In the genomic region with DNA sequence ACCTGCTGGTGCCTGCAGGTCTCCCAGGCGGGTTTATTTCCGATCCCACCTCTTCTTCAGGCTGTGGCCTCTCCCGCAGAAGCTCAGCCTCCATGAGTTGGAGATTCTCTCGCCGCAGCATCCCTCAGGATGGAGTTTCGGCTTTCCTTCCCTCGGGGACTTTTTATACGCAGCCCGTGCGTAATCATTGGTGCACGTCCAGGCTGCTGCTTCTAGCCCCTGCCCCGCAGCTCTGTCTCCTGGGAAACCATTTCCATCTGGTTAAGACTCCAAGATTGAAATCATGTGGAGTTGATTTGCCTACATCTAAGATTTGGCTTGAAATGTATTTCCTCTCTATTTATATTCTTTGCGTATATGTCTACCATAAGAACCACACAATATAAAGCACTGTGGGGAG, we compare ENCODE assay signal across 17 cellular contexts. TPM values are rescaled to one million over a fixed set of nuclear protein-coding genes. Genes with fewer than 3 reads are reported as not detected.
DNase-seq lines count a peak whose midpoint lies in the region; ATAC-seq and TF ChIP-seq lines count a peak whose summit lies in the region.
"Had no signal": no experiment of that assay in that cellular context is flagged by ENCODE, and none has a peak within 500 bp of the region (broad histone marks: within the 10 kb centered on the region; RNA-seq: fewer than 3 reads in every experiment).

No MANE protein-coding gene starts in this region.

- no peak overlapping the region for H3K4ac ChIP-seq in H9 (ENCODE audit: low read depth, low read length)

- POLR2A ChIA-PET in SK-N-SH (lab: Yijun Ruan, JAX), result no interaction called here

- H3K9me2 ChIP-seq in SK-N-SH, result no peaks in the 10 kb centered on the region

- H3K4me1 Mint-ChIP-seq in glutamatergic neuron (ENCODE audit: low read depth, unreplicated experiment), result peaks cover 15% of the 10 kb centered on the region
- H3K4me1 Mint-ChIP-seq in H9, result no peaks in the 10 kb centered on the region
- H3K4me1 Mint-ChIP-seq: memory B cell; stimulated activated effector memory CD8-positive, alpha-beta T cell treated with anti-CD3 and anti-CD28 coated beads, Interleukin-12 subunit alpha, Interleukin-12 subunit beta, amount 100 ng/mL, for 72 hours had no signal

- H3K56ac ChIP-seq in H9 (ENCODE audit: insufficient read length, low read depth, low read length), result no peak overlapping the region

- no peaks in the 10 kb centered on the region for H3K27me3 ChIP-seq in SK-N-SH (ENCODE audit: insufficient read depth)
- H3K27me3 ChIP-seq in upper lobe of left lung, result no peaks in the 10 kb centered on the region
- H3K27me3 ChIP-seq in H9 (ENCODE audit: insufficient read depth, low read length), result no peaks in the 10 kb centered on the region
- H3K27me3 ChIP-seq: vagina had no signal

- no peak overlapping the region for H3K18ac ChIP-seq in H9 (ENCODE audit: insufficient read length, low read depth, low read length)

- no peak overlapping the region for H2BK20ac ChIP-seq in H9 (ENCODE audit: low read depth, low read length, poor library complexity, severe bottlenecking)

- intact Hi-C loops in sciatic nerve (cut with DNase I), result no loop called here

- H4K5ac ChIP-seq in H9 (ENCODE audit: insufficient read length, low read depth, low read length), result no peak overlapping the region

- ATAC-seq in sciatic nerve (peak; percentile 88), upper lobe of left lung (ENCODE audit: low FRiP score in 2 of 2) (no peak)
- ATAC-seq: stimulated activated effector memory CD8-positive, alpha-beta T cell treated with anti-CD3 and anti-CD28 coated beads, Interleukin-12 subunit alpha, Interleukin-12 subunit beta, amount 100 ng/mL, for 72 hours had no signal

- H4K91ac ChIP-seq in H9 (ENCODE audit: insufficient read length, low read depth, low read length), result no peak overlapping the region

- H2BK5ac ChIP-seq in H9 (ENCODE audit: insufficient read length, low read length), result no peak overlapping the region

- H3K4me3 Mint-ChIP-seq in glutamatergic neuron (ENCODE audit: unreplicated experiment), result peak overlapping the region; percentile 66
- no peak overlapping the region for H3K4me3 Mint-ChIP-seq in H9
- H3K4me3 Mint-ChIP-seq: memory B cell; neural crest cell; stimulated activated effector memory CD8-positive, alpha-beta T cell treated with anti-CD3 and anti-CD28 coated beads, Interleukin-12 subunit alpha, Interleukin-12 subunit beta, amount 100 ng/mL, for 72 hours had no signal

- H3K79me2 ChIP-seq in SK-N-SH (ENCODE audit: insufficient read depth), result no peaks in the 10 kb centered on the region
- H3K79me2 ChIP-seq in H9 (ENCODE audit: insufficient read depth, low read length), result no peaks in the 10 kb centered on the region

- H3T11ph ChIP-seq in H9 (ENCODE audit: low read length), result no peak overlapping the region

- H4K20me1 ChIP-seq in SK-N-SH (ENCODE audit: insufficient read depth), result no peaks in the 10 kb centered on the region
- H4K20me1 ChIP-seq in H9 (ENCODE audit: control insufficient read depth, insufficient read depth, insufficient read length), result no peaks in the 10 kb centered on the region

- H2BK15ac ChIP-seq in H9 (ENCODE audit: low read depth, low read length), result no peak overlapping the region

- no peak overlapping the region for H2BK12ac ChIP-seq in H9 (ENCODE audit: insufficient read length, low read depth, low read length)

- H3K27ac ChIP-seq in SK-N-SH (ENCODE audit: low read depth in 2 of 2, low read length in 1 of 2) (no peak overlapping the region), upper lobe of left lung (no peak overlapping the region), H9 (ENCODE audit: insufficient read length, low read depth, low read length) (no peak overlapping the region)
- H3K27ac ChIP-seq: KMS-11, vagina had no signal

- H2AK5ac ChIP-seq in H9 (ENCODE audit: insufficient read length, low read length), result no peak overlapping the region

- H3F3A ChIP-seq in SK-N-SH (replicated peaks; ENCODE audit: insufficient read depth), result peaks cover 16% of the 10 kb centered on the region

- no peaks in the 10 kb centered on the region for H3K23me2 ChIP-seq in H9 (ENCODE audit: insufficient read length, low read depth, low read length, poor library complexity, severe bottlenecking)

- H2BK120ac ChIP-seq in H9 (ENCODE audit: low read depth, low read length, poor library complexity, severe bottlenecking), result no peak overlapping the region

- no peak overlapping the region for H4K8ac ChIP-seq in H9 (replicated peaks; ENCODE audit: insufficient read length, low read depth, low read length)

- H3K79me1 ChIP-seq in H9 (ENCODE audit: insufficient read depth, low read depth, low read length, poor library complexity, severe bottlenecking), result no peaks in the 10 kb centered on the region

- H3K4me1 ChIP-seq in SK-N-SH (ENCODE audit: control insufficient read depth in 1 of 2, insufficient read depth in 2 of 2, low read depth in 1 of 2, low read length in 1 of 2) (peaks cover 0 to 27% of the 10 kb centered on the region in 2 experiments; a peak in 3 of 4 replicates), upper lobe of left lung (no peaks in the 10 kb centered on the region), H9 (ENCODE audit: insufficient read depth, low read length) (no peaks in the 10 kb centered on the region)

- TF ChIP-seq POLR2A in upper lobe of left lung (IDR thresholded peaks at IDR 0.05), result no peak

- CTCF ChIA-PET in SK-N-SH (lab: Yijun Ruan, JAX), result interaction anchor here (1.1 to 3.0 kb wide), 7 partner anchors 9 to 657 kb away, joined by 3 to 15 read pairs (median 6); no protein-coding TSS in a partner anchor

- no peaks in the 10 kb centered on the region for H3K9me3 Mint-ChIP-seq in glutamatergic neuron (ENCODE audit: unreplicated experiment)
- no peaks in the 10 kb centered on the region for H3K9me3 Mint-ChIP-seq in H9
- H3K9me3 Mint-ChIP-seq: memory B cell; neural crest cell; stimulated activated effector memory CD8-positive, alpha-beta T cell treated with anti-CD3 and anti-CD28 coated beads, Interleukin-12 subunit alpha, Interleukin-12 subunit beta, amount 100 ng/mL, for 72 hours had no signal

- H3K36me3 Mint-ChIP-seq in glutamatergic neuron (ENCODE audit: unreplicated experiment) (no peaks in the 10 kb centered on the region), H9 (ENCODE audit: insufficient read depth in 1 of 3, low read depth in 3 of 3) (no peaks in the 10 kb centered on the region)
- H3K36me3 Mint-ChIP-seq: memory B cell; stimulated activated effector memory CD8-positive, alpha-beta T cell treated with anti-CD3 and anti-CD28 coated beads, Interleukin-12 subunit alpha, Interleukin-12 subunit beta, amount 100 ng/mL, for 72 hours had no signal

- H3K14ac ChIP-seq in H9 (ENCODE audit: insufficient read depth, low read length), result no peak overlapping the region

- TF ChIP-seq EP300 in SK-N-SH (IDR thresholded peaks at IDR 0.05; ENCODE audit: borderline replicate concordance in 1 of 2, low read depth in 1 of 2, low read length in 1 of 2) (no peak), upper lobe of left lung (IDR thresholded peaks at IDR 0.05) (no peak)

- no peak for TF ChIP-seq RAD21 in SK-N-SH (IDR thresholded peaks at IDR 0.05; ENCODE audit: low read length)

- no peak for TF ChIP-seq CTCF in SK-N-SH (IDR thresholded peaks at IDR 0.05)
- TF ChIP-seq CTCF in glutamatergic neuron (IDR thresholded peaks at IDR 0.05; ENCODE audit: partially characterized antibody, unreplicated experiment), result no peak
- TF ChIP-seq CTCF in upper lobe of left lung (IDR thresholded peaks at IDR 0.05), result no peak
- TF ChIP-seq CTCF in H9 (conservative IDR thresholded peaks at IDR 0.05), result no peak

- no peak overlapping the region for H3K23ac ChIP-seq in H9 (ENCODE audit: insufficient read length, low read depth, low read length)

- H3K36me3 ChIP-seq in SK-N-SH (replicated peaks in 1 of 2; ENCODE audit: control insufficient read depth in 1 of 2, insufficient read depth in 2 of 2, low read length in 1 of 2) (no peaks in the 10 kb centered on the region), upper lobe of left lung (no peaks in the 10 kb centered on the region)
- H3K36me3 ChIP-seq: vagina had no signal

- H3K27me3 Mint-ChIP-seq in glutamatergic neuron (ENCODE audit: unreplicated experiment) (peaks cover 2% of the 10 kb centered on the region), H9 (ENCODE audit: low read depth) (no peaks in the 10 kb centered on the region)
- H3K27me3 Mint-ChIP-seq: memory B cell had no signal

- 71% methylated on average over 13 of the region's 13 CpGs for WGBS in SK-N-SH (ENCODE audit: low lambda C conversion rate)
- 85 to 87% methylated on average over 13 of the region's 13 CpGs for WGBS in upper lobe of left lung, 2 donors
- no CpG with 5 or more reads among the region's 13 CpGs for WGBS in H9 (ENCODE audit: extremely low coverage, insufficient read length, low lambda C conversion rate)

- H2AFZ ChIP-seq in SK-N-SH (ENCODE audit: low read depth) (no peak overlapping the region; the same call in 1 of the 2 replicates), H9 (ENCODE audit: low read length) (no peak overlapping the region)

- H3K9ac ChIP-seq in SK-N-SH (no peak overlapping the region), H9 (ENCODE audit: extremely low read depth, insufficient read length, low read length) (no peak overlapping the region)
- H3K9ac ChIP-seq: KMS-11 had no signal

- H3K27ac Mint-ChIP-seq in glutamatergic neuron (ENCODE audit: unreplicated experiment), result no peak overlapping the region
- no peak overlapping the region for H3K27ac Mint-ChIP-seq in H9
- H3K27ac Mint-ChIP-seq: memory B cell; stimulated activated effector memory CD8-positive, alpha-beta T cell treated with anti-CD3 and anti-CD28 coated beads, Interleukin-12 subunit alpha, Interleukin-12 subunit beta, amount 100 ng/mL, for 72 hours had no signal

- H3K9me3 ChIP-seq in SK-N-SH (no peaks in the 10 kb centered on the region), upper lobe of left lung (no peaks in the 10 kb centered on the region), H9 (ENCODE audit: control insufficient read depth, low read depth, low read length) (no peaks in the 10 kb centered on the region)
- H3K9me3 ChIP-seq: vagina had no signal

- H3K4me3 ChIP-seq in SK-N-SH (ENCODE audit: low read depth in 2 of 2, low read length in 1 of 2), result no peak overlapping the region
- no peak overlapping the region for H3K4me3 ChIP-seq in upper lobe of left lung
- H3K4me3 ChIP-seq: vagina had no signal

- H3K4me2 ChIP-seq in SK-N-SH, result no peak overlapping the region
- H3K4me2 ChIP-seq in H9 (ENCODE audit: insufficient read depth, insufficient read length, low read length), result no peak overlapping the region
- H3K4me2 ChIP-seq: KMS-11 had no signal

- DNase-seq in EL (peak; percentile 62), SK-N-SH (peak; percentile 66), glutamatergic neuron (peak; percentile 49), sciatic nerve (ENCODE audit: low spot score) (peak; percentile 61), upper lobe of left lung (no peak), NK-92 (lab: John Stamatoyannopoulos, UW; ENCODE audit: unreplicated experiment) (no peak), H9 (no peak), NCI-H187 (lab: John Stamatoyannopoulos, UW) (no peak)
- DNase-seq: activated CD8-positive, alpha-beta memory T cell treated with anti-CD3 and anti-CD28 coated beads for 24 hours; activated effector memory CD4-positive, alpha-beta T cell treated with Interleukin-2 at 50 U/mL for 16 hours; NCI-H1417 treated with DMSO at 0.1 percent for 48 hours; NCI-H510A had no signal

RNA-seq across cellular contexts. Expression of a gene that starts 46.7 kb away (rescaled TPM):
- 1.7 TPM in 2 replicates for polyA plus RNA-seq in SK-N-SH (2012; rRNA removed)
- 2.2 TPM in 2 replicates for polyA plus RNA-seq in SK-N-SH (2012; cell fraction: cytosol; rRNA removed)
- polyA plus RNA-seq in SK-N-SH (2012; cell fraction: nucleus; rRNA removed), result 2.1 and 2.8 TPM in 2 replicates
- total RNA-seq in glutamatergic neuron (ENCODE audit: unreplicated experiment), result 4.8 TPM
- total RNA-seq in sciatic nerve, result 20.8 TPM
- total RNA-seq in upper lobe of left lung, result 10 to 100 TPM; 19.8 to 78.6 (median 44.9) TPM
- 23.6 and 24.0 TPM in 2 replicates for total RNA-seq in H9 (2021)

Comparison
In these comparisons a context has a peak if more than half of its experiments do, and no peak if none do; other contexts are left out.
1. DNase-seq: peak in EL (single experiment), SK-N-SH (single experiment), glutamatergic neuron (single experiment) and sciatic nerve (single experiment); none in upper lobe of left lung (0 of 2), NK-92 (single experiment), H9 (single experiment) and NCI-H187 (0 of 2).